25 cellular contexts compared by ENCODE assay signal in the genomic region with DNA sequence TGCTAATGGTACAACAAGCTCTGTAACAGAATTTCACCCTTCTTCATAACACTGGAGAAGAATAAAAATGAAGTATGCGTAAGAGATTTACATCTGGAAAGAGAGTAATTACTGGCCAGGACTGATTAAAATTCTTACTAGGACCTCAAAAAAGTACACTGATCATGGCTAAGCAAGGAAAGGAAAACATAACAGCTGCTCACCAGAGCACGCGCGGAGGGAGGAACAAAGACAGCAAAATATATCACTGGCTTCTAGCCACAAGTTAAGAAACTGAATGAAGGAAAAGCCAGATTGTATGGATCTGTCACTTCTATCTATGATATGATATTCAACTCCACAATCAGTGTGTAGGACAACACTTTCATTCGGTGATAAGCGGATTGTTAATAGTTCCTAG. TPM values are rescaled to one million over a fixed set of nuclear protein-coding genes. Genes with fewer than 3 reads are reported as not detected.
DNase-seq lines count a peak whose midpoint lies in the region; ATAC-seq, FAIRE-seq and TF ChIP-seq lines count a peak whose summit lies in the region.
"Had no signal": no experiment of that assay in that cellular context is flagged by ENCODE, and none has a peak within 500 bp of the region (broad histone marks: within the 10 kb centered on the region; RNA-seq: fewer than 3 reads in every experiment).

No MANE protein-coding gene starts in this region.

- H3K4me3 Mint-ChIP-seq in T-helper 1 cell treated with Interleukin-12 subunit alpha and Interleukin-12 subunit beta and Interleukin-4 antibody, amounts not matched to agents 30 μg/mL and 1 μg/mL, for 36 hours = peak overlapping the region; percentile 79
- H3K4me3 Mint-ChIP-seq in nephron progenitor cell = no peak overlapping the region
- H3K4me3 Mint-ChIP-seq: H9 had no signal

- H3K4me2 ChIP-seq in A549 = peak overlapping the region; percentile 70
- H3K4me2 ChIP-seq: PC-9 had no signal

- no peaks in the 10 kb centered on the region for H3K9me3 ChIP-seq in A549
- H3K9me3 ChIP-seq: lower lobe of right lung had no signal

- H3K9me3 Mint-ChIP-seq in T-helper 1 cell treated with Interleukin-12 subunit alpha and Interleukin-12 subunit beta and Interleukin-4 antibody, amounts not matched to agents 30 μg/mL and 1 μg/mL, for 36 hours = no peaks in the 10 kb centered on the region
- H3K9me3 Mint-ChIP-seq in activated naive CD4-positive, alpha-beta T cell treated with anti-CD3 and anti-CD28 coated beads, Interleukin-2, amount 50 U/mL, for 72 hours = no peaks in the 10 kb centered on the region
- no peaks in the 10 kb centered on the region for H3K9me3 Mint-ChIP-seq in nephron progenitor cell
- H3K9me3 Mint-ChIP-seq: H9 had no signal

- CTCF ChIA-PET in A549 (lab: Yijun Ruan, JAX) = no interaction called here

- FAIRE-seq in A549 (lab: Jason Lieb, UNC) (no peak), urothelium cell line (lab: Jason Lieb, UNC) (no peak)
- FAIRE-seq: frontal cortex, islet of Langerhans had no signal

- no peaks in the 10 kb centered on the region for H3K27me3 Mint-ChIP-seq in T-helper 1 cell treated with Interleukin-12 subunit alpha and Interleukin-12 subunit beta and Interleukin-4 antibody, amounts not matched to agents 30 μg/mL and 1 μg/mL, for 36 hours (ENCODE audit: low read depth)
- H3K27me3 Mint-ChIP-seq in nephron progenitor cell (ENCODE audit: low read depth, poor library complexity) = no peaks in the 10 kb centered on the region

- WGBS in A549 (ENCODE audit: missing lambda C conversion rate) = 93% methylated on average over 6 of the region's 6 CpGs

- TF ChIP-seq EP300 in A549 (IDR thresholded peaks at IDR 0.05) = no peak

- TF ChIP-seq CTCF in A549 (IDR thresholded peaks at IDR 0.05) (no peak), nephron progenitor cell (IDR thresholded peaks at IDR 0.05) (no peak)

- no peak for TF ChIP-seq POLR2A in A549 (IDR thresholded peaks at IDR 0.05; ENCODE audit: low read length)

- peaks cover 12% of the 10 kb centered on the region for H3K36me3 Mint-ChIP-seq in T-helper 1 cell treated with Interleukin-12 subunit alpha and Interleukin-12 subunit beta and Interleukin-4 antibody, amounts not matched to agents 30 μg/mL and 1 μg/mL, for 36 hours (ENCODE audit: low read depth)
- H3K36me3 Mint-ChIP-seq in activated naive CD4-positive, alpha-beta T cell treated with anti-CD3 and anti-CD28 coated beads, Interleukin-2, amount 50 U/mL, for 72 hours = peaks cover 4 to 43% of the 10 kb centered on the region in 2 donors
- H3K36me3 Mint-ChIP-seq in nephron progenitor cell (ENCODE audit: low read depth) = no peaks in the 10 kb centered on the region

- H3K4me3 ChIP-seq in A549 = no peak overlapping the region
- H3K4me3 ChIP-seq: lower lobe of right lung, PC-9 had no signal

- peak overlapping the region; percentile 2 to 28; a peak in 1 of 6 replicates for H3K27ac ChIP-seq in A549
- H3K27ac ChIP-seq: 22Rv1, lower lobe of right lung, parathyroid adenoma, PC-9, WERI-Rb-1 had no signal

- H3K4me1 Mint-ChIP-seq in T-helper 1 cell treated with Interleukin-12 subunit alpha and Interleukin-12 subunit beta and Interleukin-4 antibody, amounts not matched to agents 30 μg/mL and 1 μg/mL, for 36 hours (ENCODE audit: low read depth) = peaks cover 80% of the 10 kb centered on the region
- H3K4me1 Mint-ChIP-seq in nephron progenitor cell = peaks cover 25% of the 10 kb centered on the region

- H3K4me1 ChIP-seq in A549 = peaks cover 22% of the 10 kb centered on the region
- H3K4me1 ChIP-seq: lower lobe of right lung, parathyroid adenoma had no signal

- POLR2A ChIA-PET in A549 (lab: Yijun Ruan, JAX) = no interaction called here

- H3K27ac Mint-ChIP-seq in T-helper 1 cell treated with Interleukin-12 subunit alpha and Interleukin-12 subunit beta and Interleukin-4 antibody, amounts not matched to agents 30 μg/mL and 1 μg/mL, for 36 hours = peak overlapping the region; percentile 94
- peak overlapping the region; percentile 90 to 100 for H3K27ac Mint-ChIP-seq in activated naive CD4-positive, alpha-beta T cell treated with anti-CD3 and anti-CD28 coated beads, Interleukin-2, amount 50 U/mL, for 72 hours
- peak overlapping the region; percentile 16 for H3K27ac Mint-ChIP-seq in nephron progenitor cell

- TF ChIP-seq RAD21 in A549 (conservative IDR thresholded peaks at IDR 0.05 in 1 of 2, IDR thresholded peaks at IDR 0.05 in 1 of 2) = no peak

- ATAC-seq in A549 (no peak), GM21447 (IDR thresholded peaks at IDR 0.05; ENCODE audit: unreplicated experiment) (no peak)
- ATAC-seq in activated naive CD4-positive, alpha-beta T cell treated with anti-CD3 and anti-CD28 coated beads, Interleukin-2, amount 50 U/mL, for 72 hours = no peak

- DNase-seq in T-helper 1 cell = no peak
- DNase-seq in A549 (ENCODE audit: low read depth in 1 of 2, low spot score in 1 of 2) = no peak
- DNase-seq in activated naive CD4-positive, alpha-beta T cell treated with anti-CD3 and anti-CD28 coated beads, Interleukin-2, amount 50 U/mL, for 72 hours (ENCODE audit: low spot score in 2 of 2) = no peak
- DNase-seq in nephron progenitor cell = no peak
- no peak for DNase-seq in stimulated activated CD4-positive, alpha-beta T cell treated with anti-CD3 and anti-CD28 coated beads, Interleukin-12 subunit alpha, Interleukin-12 subunit beta, amount 100 ng/mL, for 4 hours
- no peak for DNase-seq in urothelium cell line (ENCODE audit: low spot score)
- DNase-seq: AML-193; anterior cingulate cortex; cerebellar nuclear complex; erythroblast; H9; hypothalamus; lower lobe of right lung; NCI-H187 treated with DMSO at 0.1 percent for 48 hours; PC-9; SHP77 treated with DMSO at 0.1 percent for 48 hours; stimulated activated CD4-positive, alpha-beta T cell treated with anti-CD3 and anti-CD28 coated beads, Interleukin-2, amount 100 ng/mL, for 24 hours; WERI-Rb-1 had no signal

TF ChIP-seq in A549, 52 proteins besides CTCF, POLR2A, EP300 and RAD21:
- TF ChIP-seq, protein P1, sequence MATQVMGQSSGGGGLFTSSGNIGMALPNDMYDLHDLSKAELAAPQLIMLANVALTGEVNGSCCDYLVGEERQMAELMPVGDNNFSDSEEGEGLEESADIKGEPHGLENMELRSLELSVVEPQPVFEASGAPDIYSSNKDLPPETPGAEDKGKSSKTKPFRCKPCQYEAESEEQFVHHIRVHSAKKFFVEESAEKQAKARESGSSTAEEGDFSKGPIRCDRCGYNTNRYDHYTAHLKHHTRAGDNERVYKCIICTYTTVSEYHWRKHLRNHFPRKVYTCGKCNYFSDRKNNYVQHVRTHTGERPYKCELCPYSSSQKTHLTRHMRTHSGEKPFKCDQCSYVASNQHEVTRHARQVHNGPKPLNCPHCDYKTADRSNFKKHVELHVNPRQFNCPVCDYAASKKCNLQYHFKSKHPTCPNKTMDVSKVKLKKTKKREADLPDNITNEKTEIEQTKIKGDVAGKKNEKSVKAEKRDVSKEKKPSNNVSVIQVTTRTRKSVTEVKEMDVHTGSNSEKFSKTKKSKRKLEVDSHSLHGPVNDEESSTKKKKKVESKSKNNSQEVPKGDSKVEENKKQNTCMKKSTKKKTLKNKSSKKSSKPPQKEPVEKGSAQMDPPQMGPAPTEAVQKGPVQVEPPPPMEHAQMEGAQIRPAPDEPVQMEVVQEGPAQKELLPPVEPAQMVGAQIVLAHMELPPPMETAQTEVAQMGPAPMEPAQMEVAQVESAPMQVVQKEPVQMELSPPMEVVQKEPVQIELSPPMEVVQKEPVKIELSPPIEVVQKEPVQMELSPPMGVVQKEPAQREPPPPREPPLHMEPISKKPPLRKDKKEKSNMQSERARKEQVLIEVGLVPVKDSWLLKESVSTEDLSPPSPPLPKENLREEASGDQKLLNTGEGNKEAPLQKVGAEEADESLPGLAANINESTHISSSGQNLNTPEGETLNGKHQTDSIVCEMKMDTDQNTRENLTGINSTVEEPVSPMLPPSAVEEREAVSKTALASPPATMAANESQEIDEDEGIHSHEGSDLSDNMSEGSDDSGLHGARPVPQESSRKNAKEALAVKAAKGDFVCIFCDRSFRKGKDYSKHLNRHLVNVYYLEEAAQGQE (IDR thresholded peaks at IDR 0.05) = no peak
- no peak for TF ChIP-seq BHLHE40 (IDR thresholded peaks at IDR 0.05; ENCODE audit: low read depth, low read length)

RNA-seq across cellular contexts. Expression of a gene that starts 15.6 kb away (rescaled TPM):
- polyA plus RNA-seq in A549 (2011; rRNA removed) (0.34 and 0.52 TPM in 2 replicates), A549 (2017; fragmentation: RNase III; extraction: RNeasy Plus Mini Kit Qiagen cat#74134 plus additional on column Dnase treatment) (not detected in 3 replicates)
- polyA plus RNA-seq in A549 (2012; cell fraction: cytosol; rRNA removed) = not detected in 2 replicates
- not detected in 2 replicates for polyA plus RNA-seq in A549 (2012; cell fraction: nucleus; rRNA removed)
- polyA minus RNA-seq in A549 (2011; rRNA and poly(A)+ RNA removed) = 0.25 and 0.73 TPM in 2 replicates
- 100 to 1,000 TPM; 417 to 596 TPM for total RNA-seq in activated naive CD4-positive, alpha-beta T cell treated with anti-CD3 and anti-CD28 coated beads, Interleukin-2, amount 50 U/mL, for 72 hours
- total RNA-seq: HT-29, PC-9 had no signal

Comparison
In these comparisons a context has a peak if more than half of its experiments do, and no peak if none do; other contexts are left out.
1. H3K27ac Mint-ChIP-seq: peak in every context shown above with its lines; median percentile 95 in activated naive CD4-positive, alpha-beta T cell treated with anti-CD3 and anti-CD28 coated beads, Interleukin-2, amount 50 U/mL, for 72 hours; 94 in T-helper 1 cell treated with Interleukin-12 subunit alpha and Interleukin-12 subunit beta and Interleukin-4 antibody, amounts not matched to agents 30 μg/mL and 1 μg/mL, for 36 hours; 16 in nephron progenitor cell.